Comparison of ENCODE assay signal across 17 cellular contexts in genomic region chr5:180118391-180118791, GRCh38.
"Had no signal": no experiment of that assay in that cellular context is flagged by ENCODE, and none has a peak within 500 bp of the region (broad histone marks: within the 10 kb centered on the region; RNA-seq: fewer than 3 reads in every experiment).

No MANE protein-coding gene starts in this region.

- H3K4me3 ChIP-seq: SK-N-MC, suprapubic skin, tibial nerve, uterus had no signal

- H3K36me3 ChIP-seq: suprapubic skin, uterus had no signal

- H3K4me1 ChIP-seq: suprapubic skin, uterus had no signal

- H3K27me3 ChIP-seq: tibial nerve had no signal

- H3K27ac ChIP-seq: SK-N-MC, suprapubic skin, tibial nerve, uterus had no signal

- DNase-seq: activated CD4-positive, alpha-beta T cell treated with anti-CD3 and anti-CD28 coated beads for 1 hour; activated naive CD4-positive, alpha-beta T cell treated with anti-CD3 and anti-CD28 coated beads, Interleukin-2, amount 50 U/mL, for 16 hours; activated naive CD8-positive, alpha-beta T cell treated with anti-CD3 and anti-CD28 coated beads, Interleukin-2, amount 50 U/mL, for 24 hours; activated T-cell treated with anti-CD3 and anti-CD28 coated beads, Interleukin-2, amount 50 U/mL, for 1 hour; effector CD4-positive, alpha-beta T cell; foreskin melanocyte; kidney glomerular epithelial cell; mesenchymal stem cell; naive B cell; stimulated activated CD4-positive, alpha-beta T cell treated with anti-CD3 and anti-CD28 coated beads, Interleukin-1b, Interleukin-23, amount 100 ng/mL, for 48 hours; stimulated activated naive CD8-positive, alpha-beta T cell treated with anti-CD3 and anti-CD28 coated beads, Interleukin-15, amount 100 ng/mL, for 72 hours; SW 1271; T-helper 2 cell had no signal

- H3K9me3 ChIP-seq: suprapubic skin, tibial nerve, uterus had no signal
